In the genomic region with DNA sequence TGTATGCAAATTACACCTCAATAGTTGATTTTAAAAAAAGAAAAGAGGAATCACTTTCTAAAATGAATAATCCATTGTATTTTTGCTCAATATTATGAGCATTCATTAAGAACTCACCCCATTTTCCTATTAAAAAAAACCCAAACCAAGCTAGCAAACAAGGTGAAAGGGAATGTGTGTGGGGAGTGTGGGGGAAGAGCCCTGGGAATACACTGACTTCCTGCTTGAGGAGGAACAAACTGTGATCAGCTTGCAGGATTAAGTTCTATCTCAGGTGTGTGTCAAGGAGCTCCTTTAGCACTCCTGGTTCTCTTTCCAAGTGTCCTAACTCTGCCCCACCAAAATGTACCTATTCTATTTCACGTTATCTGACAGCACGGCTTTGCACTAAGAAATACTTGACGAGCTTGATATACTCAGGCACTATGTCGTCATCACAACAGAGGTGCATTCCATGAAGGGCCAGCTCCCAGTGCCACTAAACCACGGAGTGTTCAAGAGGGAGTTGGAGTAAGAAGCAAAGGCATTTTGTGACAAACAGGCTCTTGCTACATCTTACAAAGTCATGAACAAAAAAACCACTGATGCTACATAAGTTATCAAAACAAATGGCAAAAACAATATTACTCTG, we compare ENCODE assay signal across 1 cellular context.
TF ChIP-seq lines count a peak whose summit lies in the region.

No MANE protein-coding gene starts in this region.

TF ChIP-seq in GM23338, 12 proteins besides CTCF, POLR2A, EP300 and RAD21:
- TF ChIP-seq ZNF331 (CRISPR knock-in tag; IDR thresholded peaks at IDR 0.05; ENCODE audit: low read depth) = no peak
- no peak for TF ChIP-seq NANOG (IDR thresholded peaks at IDR 0.05; ENCODE audit: borderline replicate concordance)
- no peak for TF ChIP-seq ZNF114 (CRISPR knock-in tag; IDR thresholded peaks at IDR 0.05)
- TF ChIP-seq, protein P1, sequence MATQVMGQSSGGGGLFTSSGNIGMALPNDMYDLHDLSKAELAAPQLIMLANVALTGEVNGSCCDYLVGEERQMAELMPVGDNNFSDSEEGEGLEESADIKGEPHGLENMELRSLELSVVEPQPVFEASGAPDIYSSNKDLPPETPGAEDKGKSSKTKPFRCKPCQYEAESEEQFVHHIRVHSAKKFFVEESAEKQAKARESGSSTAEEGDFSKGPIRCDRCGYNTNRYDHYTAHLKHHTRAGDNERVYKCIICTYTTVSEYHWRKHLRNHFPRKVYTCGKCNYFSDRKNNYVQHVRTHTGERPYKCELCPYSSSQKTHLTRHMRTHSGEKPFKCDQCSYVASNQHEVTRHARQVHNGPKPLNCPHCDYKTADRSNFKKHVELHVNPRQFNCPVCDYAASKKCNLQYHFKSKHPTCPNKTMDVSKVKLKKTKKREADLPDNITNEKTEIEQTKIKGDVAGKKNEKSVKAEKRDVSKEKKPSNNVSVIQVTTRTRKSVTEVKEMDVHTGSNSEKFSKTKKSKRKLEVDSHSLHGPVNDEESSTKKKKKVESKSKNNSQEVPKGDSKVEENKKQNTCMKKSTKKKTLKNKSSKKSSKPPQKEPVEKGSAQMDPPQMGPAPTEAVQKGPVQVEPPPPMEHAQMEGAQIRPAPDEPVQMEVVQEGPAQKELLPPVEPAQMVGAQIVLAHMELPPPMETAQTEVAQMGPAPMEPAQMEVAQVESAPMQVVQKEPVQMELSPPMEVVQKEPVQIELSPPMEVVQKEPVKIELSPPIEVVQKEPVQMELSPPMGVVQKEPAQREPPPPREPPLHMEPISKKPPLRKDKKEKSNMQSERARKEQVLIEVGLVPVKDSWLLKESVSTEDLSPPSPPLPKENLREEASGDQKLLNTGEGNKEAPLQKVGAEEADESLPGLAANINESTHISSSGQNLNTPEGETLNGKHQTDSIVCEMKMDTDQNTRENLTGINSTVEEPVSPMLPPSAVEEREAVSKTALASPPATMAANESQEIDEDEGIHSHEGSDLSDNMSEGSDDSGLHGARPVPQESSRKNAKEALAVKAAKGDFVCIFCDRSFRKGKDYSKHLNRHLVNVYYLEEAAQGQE (IDR thresholded peaks at IDR 0.05; ENCODE audit: unreplicated experiment) = no peak
- no peak for TF ChIP-seq EZH2 (IDR thresholded peaks at IDR 0.05; ENCODE audit: low read depth, unreplicated experiment)
- no peak for TF ChIP-seq EZH2phosphoT487 (IDR thresholded peaks at IDR 0.05; ENCODE audit: unreplicated experiment)
- no peak for TF ChIP-seq STAT1 (IDR thresholded peaks at IDR 0.05; ENCODE audit: unreplicated experiment)
- no peak for TF ChIP-seq POLR2AphosphoS5 (IDR thresholded peaks at IDR 0.05; ENCODE audit: low read depth)
- no peak for TF ChIP-seq JUNB (IDR thresholded peaks at IDR 0.05; ENCODE audit: unreplicated experiment)
- TF ChIP-seq CREB1 (CRISPR knock-in tag; IDR thresholded peaks at IDR 0.05; ENCODE audit: low read depth) = no peak
- TF ChIP-seq, protein P2, sequence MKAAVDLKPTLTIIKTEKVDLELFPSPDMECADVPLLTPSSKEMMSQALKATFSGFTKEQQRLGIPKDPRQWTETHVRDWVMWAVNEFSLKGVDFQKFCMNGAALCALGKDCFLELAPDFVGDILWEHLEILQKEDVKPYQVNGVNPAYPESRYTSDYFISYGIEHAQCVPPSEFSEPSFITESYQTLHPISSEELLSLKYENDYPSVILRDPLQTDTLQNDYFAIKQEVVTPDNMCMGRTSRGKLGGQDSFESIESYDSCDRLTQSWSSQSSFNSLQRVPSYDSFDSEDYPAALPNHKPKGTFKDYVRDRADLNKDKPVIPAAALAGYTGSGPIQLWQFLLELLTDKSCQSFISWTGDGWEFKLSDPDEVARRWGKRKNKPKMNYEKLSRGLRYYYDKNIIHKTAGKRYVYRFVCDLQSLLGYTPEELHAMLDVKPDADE (IDR thresholded peaks at IDR 0.05) = no peak
- TF ChIP-seq, protein P3, sequence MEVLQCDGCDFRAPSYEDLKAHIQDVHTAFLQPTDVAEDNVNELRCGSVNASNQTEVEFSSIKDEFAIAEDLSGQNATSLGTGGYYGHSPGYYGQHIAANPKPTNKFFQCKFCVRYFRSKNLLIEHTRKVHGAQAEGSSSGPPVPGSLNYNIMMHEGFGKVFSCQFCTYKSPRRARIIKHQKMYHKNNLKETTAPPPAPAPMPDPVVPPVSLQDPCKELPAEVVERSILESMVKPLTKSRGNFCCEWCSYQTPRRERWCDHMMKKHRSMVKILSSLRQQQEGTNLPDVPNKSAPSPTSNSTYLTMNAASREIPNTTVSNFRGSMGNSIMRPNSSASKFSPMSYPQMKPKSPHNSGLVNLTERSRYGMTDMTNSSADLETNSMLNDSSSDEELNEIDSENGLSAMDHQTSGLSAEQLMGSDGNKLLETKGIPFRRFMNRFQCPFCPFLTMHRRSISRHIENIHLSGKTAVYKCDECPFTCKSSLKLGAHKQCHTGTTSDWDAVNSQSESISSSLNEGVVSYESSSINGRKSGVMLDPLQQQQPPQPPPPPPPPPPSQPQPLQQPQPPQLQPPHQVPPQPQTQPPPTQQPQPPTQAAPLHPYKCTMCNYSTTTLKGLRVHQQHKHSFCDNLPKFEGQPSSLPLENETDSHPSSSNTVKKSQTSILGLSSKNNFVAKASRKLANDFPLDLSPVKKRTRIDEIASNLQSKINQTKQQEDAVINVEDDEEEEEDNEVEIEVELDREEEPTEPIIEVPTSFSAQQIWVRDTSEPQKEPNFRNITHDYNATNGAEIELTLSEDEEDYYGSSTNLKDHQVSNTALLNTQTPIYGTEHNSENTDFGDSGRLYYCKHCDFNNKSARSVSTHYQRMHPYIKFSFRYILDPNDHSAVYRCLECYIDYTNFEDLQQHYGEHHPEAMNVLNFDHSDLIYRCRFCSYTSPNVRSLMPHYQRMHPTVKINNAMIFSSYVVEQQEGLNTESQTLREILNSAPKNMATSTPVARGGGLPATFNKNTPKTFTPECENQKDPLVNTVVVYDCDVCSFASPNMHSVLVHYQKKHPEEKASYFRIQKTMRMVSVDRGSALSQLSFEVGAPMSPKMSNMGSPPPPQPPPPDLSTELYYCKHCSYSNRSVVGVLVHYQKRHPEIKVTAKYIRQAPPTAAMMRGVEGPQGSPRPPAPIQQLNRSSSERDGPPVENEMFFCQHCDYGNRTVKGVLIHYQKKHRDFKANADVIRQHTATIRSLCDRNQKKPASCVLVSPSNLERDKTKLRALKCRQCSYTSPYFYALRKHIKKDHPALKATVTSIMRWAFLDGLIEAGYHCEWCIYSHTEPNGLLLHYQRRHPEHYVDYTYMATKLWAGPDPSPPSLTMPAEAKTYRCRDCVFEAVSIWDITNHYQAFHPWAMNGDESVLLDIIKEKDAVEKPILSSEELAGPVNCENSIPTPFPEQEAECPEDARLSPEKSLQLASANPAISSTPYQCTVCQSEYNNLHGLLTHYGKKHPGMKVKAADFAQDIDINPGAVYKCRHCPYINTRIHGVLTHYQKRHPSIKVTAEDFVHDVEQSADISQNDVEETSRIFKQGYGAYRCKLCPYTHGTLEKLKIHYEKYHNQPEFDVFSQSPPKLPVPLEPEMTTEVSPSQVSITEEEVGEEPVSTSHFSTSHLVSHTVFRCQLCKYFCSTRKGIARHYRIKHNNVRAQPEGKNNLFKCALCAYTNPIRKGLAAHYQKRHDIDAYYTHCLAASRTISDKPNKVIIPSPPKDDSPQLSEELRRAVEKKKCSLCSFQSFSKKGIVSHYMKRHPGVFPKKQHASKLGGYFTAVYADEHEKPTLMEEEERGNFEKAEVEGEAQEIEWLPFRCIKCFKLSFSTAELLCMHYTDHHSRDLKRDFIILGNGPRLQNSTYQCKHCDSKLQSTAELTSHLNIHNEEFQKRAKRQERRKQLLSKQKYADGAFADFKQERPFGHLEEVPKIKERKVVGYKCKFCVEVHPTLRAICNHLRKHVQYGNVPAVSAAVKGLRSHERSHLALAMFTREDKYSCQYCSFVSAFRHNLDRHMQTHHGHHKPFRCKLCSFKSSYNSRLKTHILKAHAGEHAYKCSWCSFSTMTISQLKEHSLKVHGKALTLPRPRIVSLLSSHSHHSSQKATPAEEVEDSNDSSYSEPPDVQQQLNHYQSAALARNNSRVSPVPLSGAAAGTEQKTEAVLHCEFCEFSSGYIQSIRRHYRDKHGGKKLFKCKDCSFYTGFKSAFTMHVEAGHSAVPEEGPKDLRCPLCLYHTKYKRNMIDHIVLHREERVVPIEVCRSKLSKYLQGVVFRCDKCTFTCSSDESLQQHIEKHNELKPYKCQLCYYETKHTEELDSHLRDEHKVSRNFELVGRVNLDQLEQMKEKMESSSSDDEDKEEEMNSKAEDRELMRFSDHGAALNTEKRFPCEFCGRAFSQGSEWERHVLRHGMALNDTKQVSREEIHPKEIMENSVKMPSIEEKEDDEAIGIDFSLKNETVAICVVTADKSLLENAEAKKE (CRISPR knock-in tag; IDR thresholded peaks at IDR 0.05) = no peak
